12 cellular contexts compared by ENCODE assay signal in genomic region chr3:136932518-136932917, GRCh38. TPM values are rescaled to one million over a fixed set of nuclear protein-coding genes. Genes with fewer than 3 reads are reported as not detected.
DNase-seq lines count a peak whose midpoint lies in the region; ATAC-seq and TF ChIP-seq lines count a peak whose summit lies in the region.
"Had no signal": no experiment of that assay in that cellular context is flagged by ENCODE, and none has a peak within 500 bp of the region (broad histone marks: within the 10 kb centered on the region; RNA-seq: fewer than 3 reads in every experiment).

No MANE protein-coding gene starts in this region.

- H3K4me1 ChIP-seq in left ventricle myocardium inferior (peaks cover 62% of the 10 kb centered on the region), Karpas-422 (ENCODE audit: low read length) (peaks cover 23% of the 10 kb centered on the region), vagina (peaks cover 74% of the 10 kb centered on the region)

- no peak for TF ChIP-seq POLR2A in vagina (IDR thresholded peaks at IDR 0.05)

- TF ChIP-seq CTCF in left ventricle myocardium inferior (IDR thresholded peaks at IDR 0.05; ENCODE audit: borderline replicate concordance) = no peak
- no peak for TF ChIP-seq CTCF in fibroblast of mammary gland (conservative IDR thresholded peaks at IDR 0.05; ENCODE audit: control insufficient read depth, insufficient read depth, low read depth, low read length)
- TF ChIP-seq CTCF in vagina (IDR thresholded peaks at IDR 0.05) = no peak

- no peaks in the 10 kb centered on the region for H3K9me2 ChIP-seq in Karpas-422 (replicated peaks; ENCODE audit: insufficient read depth, low read length)

- H3K79me2 ChIP-seq in Karpas-422 (ENCODE audit: low read length) = peaks cover 98% of the 10 kb centered on the region

- intact Hi-C loops in left ventricle myocardium inferior (cut with micrococcal nuclease) (loop anchor here (10.0 kb wide), 1 partner anchor 68 kb away; the partner anchor contains the start of gene NCK1), Right ventricle myocardium inferior (cut with DNase I) (no loop called here), vagina (cut with DNase I) (no loop called here)

- H3K36me3 ChIP-seq in left ventricle myocardium inferior = peaks cover 21% of the 10 kb centered on the region
- H3K36me3 ChIP-seq in Karpas-422 (ENCODE audit: insufficient read depth, low read length) = peaks cover 48% of the 10 kb centered on the region
- peaks cover 0 to 4% of the 10 kb centered on the region in 2 donors for H3K36me3 ChIP-seq in vagina
- peaks cover 74% of the 10 kb centered on the region for H3K36me3 ChIP-seq in MG63

- H3K27me3 ChIP-seq in left ventricle myocardium inferior (ENCODE audit: low read depth) (no peaks in the 10 kb centered on the region), Karpas-422 (ENCODE audit: low read length) (no peaks in the 10 kb centered on the region), vagina (no peaks in the 10 kb centered on the region), MG63 (no peaks in the 10 kb centered on the region)
- H3K27me3 ChIP-seq: BLaER1 treated with 17β-estradiol and CSF1 and Interleukin-3, amounts not matched to agents 10 nM and 100 nM had no signal

- no peak overlapping the region for H3K9ac ChIP-seq in Karpas-422 (ENCODE audit: low read length)

- H2AFZ ChIP-seq in Karpas-422 (ENCODE audit: low read length) = no peak overlapping the region

- DNase-seq in left ventricle myocardium inferior (no peak), Right ventricle myocardium inferior (ENCODE audit: missing footprints) (no peak), Karpas-422 (no peak), fibroblast of mammary gland (ENCODE audit: low read depth) (peak; percentile 37), vagina (ENCODE audit: extremely low spot score in 2 of 2) (no peak), MG63 (no peak), NCI-H1417 (lab: John Stamatoyannopoulos, UW) (no peak)
- DNase-seq: activated CD4-positive, alpha-beta T cell treated with anti-CD3 and anti-CD28 coated beads, Interleukin-2, amount 50 U/mL, for 1 hour; hypothalamus; SIG-M5 had no signal

- no peak overlapping the region for H3K4me2 ChIP-seq in Karpas-422 (ENCODE audit: low read depth, low read length, poor library complexity, severe bottlenecking)

- H3K4me3 ChIP-seq in left ventricle myocardium inferior (peak overlapping the region; percentile 55), Karpas-422 (ENCODE audit: low read length) (no peak overlapping the region), fibroblast of mammary gland (ENCODE audit: control insufficient read depth, low read depth, low read length) (no peak overlapping the region), vagina (peak overlapping the region in 1 of 2 donors; percentile 35), MG63 (no peak overlapping the region)

- no peaks in the 10 kb centered on the region for H4K20me1 ChIP-seq in Karpas-422 (ENCODE audit: insufficient read depth, low read depth, low read length)

- ATAC-seq in Right ventricle myocardium inferior = no peak
- ATAC-seq in GM19328 (IDR thresholded peaks at IDR 0.05; ENCODE audit: unreplicated experiment) = no peak

- H3K27ac ChIP-seq in left ventricle myocardium inferior (replicated peaks) (peak overlapping the region; percentile 68), Karpas-422 (ENCODE audit: low read length) (peak overlapping the region; percentile 29), vagina (peak overlapping the region; percentile 72)

- H3K9me3 ChIP-seq in left ventricle myocardium inferior (replicated peaks) = peaks cover 6% of the 10 kb centered on the region
- H3K9me3 ChIP-seq in Karpas-422 (ENCODE audit: low read length) = no peaks in the 10 kb centered on the region
- no peaks in the 10 kb centered on the region for H3K9me3 ChIP-seq in vagina
- peaks cover 9% of the 10 kb centered on the region for H3K9me3 ChIP-seq in MG63

RNA-seq across cellular contexts. Expression of gene IL20RB, which starts 25.3 kb away (rescaled TPM):
- total RNA-seq in left ventricle myocardium inferior = 0.44 TPM
- total RNA-seq in Right ventricle myocardium inferior = 0.43 TPM
- 1.1 and 3.2 TPM in 2 replicates for total RNA-seq in Karpas-422 (2014; rRNA removed; shearing (Covaris generic); ENCODE audit: low replicate concordance)
- total RNA-seq in vagina = 67.3 TPM
- 4.5 and 6.4 TPM in 2 replicates for total RNA-seq in MG63 (2014; rRNA removed; shearing (Covaris generic); ENCODE audit: low replicate concordance)
